23 cellular contexts compared by ENCODE assay signal in genomic region chr15:54820098-54820497, GRCh38.
"Had no signal": no experiment of that assay in that cellular context is flagged by ENCODE, and none has a peak within 500 bp of the region (broad histone marks: within the 10 kb centered on the region; RNA-seq: fewer than 3 reads in every experiment).

No MANE protein-coding gene starts in this region.

- H3K9me3 ChIP-seq: SJCRH30 had no signal

- H3K27me3 Mint-ChIP-seq: IgD-negative memory B cell had no signal

- H3K36me3 ChIP-seq: SJCRH30 had no signal

- ATAC-seq: K562, Panc1, PC-3, SK-N-SH treated with all-trans-retinoic acid at 6 μM for 48 hours had no signal

- H3K27me3 ChIP-seq: SJCRH30 had no signal

- H3K27ac ChIP-seq: KMS-11, RWPE1, SJCRH30 had no signal

- H3K4me2 ChIP-seq: KMS-11 had no signal

- H3K4me1 ChIP-seq: SJCRH30 had no signal

- H3K4me3 ChIP-seq: K562, SJCRH30 had no signal

- H3K4me1 Mint-ChIP-seq: IgD-negative memory B cell had no signal

- H3K27ac Mint-ChIP-seq: IgD-negative memory B cell had no signal

- H3K9ac ChIP-seq: KMS-11 had no signal

- DNase-seq: Kasumi-1, MM.1S, NCI-H1048, NCI-H1105, NCI-H1417, NCI-H1436 treated with DMSO at 0.1 percent for 48 hours, NCI-H1694, NCI-H187 treated with DMSO at 0.1 percent for 48 hours, NCI-H2029 treated with DMSO at 0.1 percent for 48 hours, NCI-H2171 treated with DMSO at 0.1 percent for 48 hours, NCI-H345, NCI-H446 treated with DMSO at 0.1 percent for 48 hours, NCI-H510A treated with DMSO at 0.1 percent for 48 hours, NCI-H526, PC-3, SHP77 treated with DMSO at 0.1 percent for 48 hours, SJCRH30 had no signal

- H3K4me3 Mint-ChIP-seq: IgD-negative memory B cell had no signal

- FAIRE-seq: K562 had no signal

- H3K36me3 Mint-ChIP-seq: IgD-negative memory B cell had no signal
